ENCODE assay signal across 1 cellular context in genomic region chr2:86443601-86444000, GRCh38.
TF ChIP-seq lines count a peak whose summit lies in the region.

No MANE protein-coding gene starts in this region.

TF ChIP-seq in K562, 482 proteins besides CTCF, POLR2A, EP300 and RAD21 (continued from another document):
- TF ChIP-seq SRSF9 (IDR thresholded peaks at IDR 0.05; ENCODE audit: borderline replicate concordance, low read depth, low read length), result no peak
- TF ChIP-seq POLR3A (IDR thresholded peaks at IDR 0.05; ENCODE audit: borderline replicate concordance, extremely low read depth, insufficient read depth, insufficient read length), result no peak
- TF ChIP-seq ATF4 (CRISPR knock-in tag; IDR thresholded peaks at IDR 0.05), result no peak
- TF ChIP-seq, protein P1, sequence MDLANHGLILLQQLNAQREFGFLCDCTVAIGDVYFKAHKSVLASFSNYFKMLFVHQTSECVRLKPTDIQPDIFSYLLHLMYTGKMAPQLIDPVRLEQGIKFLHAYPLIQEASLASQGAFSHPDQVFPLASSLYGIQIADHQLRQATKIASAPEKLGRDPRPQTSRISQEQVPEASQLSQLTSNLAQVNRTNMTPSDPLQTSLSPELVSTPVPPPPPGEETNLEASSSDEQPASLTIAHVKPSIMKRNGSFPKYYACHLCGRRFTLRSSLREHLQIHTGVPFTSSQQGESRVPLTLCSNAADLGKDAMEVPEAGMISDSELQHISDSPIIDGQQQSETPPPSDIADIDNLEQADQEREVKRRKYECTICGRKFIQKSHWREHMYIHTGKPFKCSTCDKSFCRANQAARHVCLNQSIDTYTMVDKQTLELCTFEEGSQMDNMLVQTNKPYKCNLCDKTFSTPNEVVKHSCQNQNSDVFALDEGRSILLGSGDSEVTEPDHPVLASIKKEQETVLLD (IDR thresholded peaks at IDR 0.05), result no peak
- no peak for TF ChIP-seq CBX5 (IDR thresholded peaks at IDR 0.05; ENCODE audit: borderline replicate concordance, low read depth)
- no peak for TF ChIP-seq ZNF197 (CRISPR knock-in tag; IDR thresholded peaks at IDR 0.05; ENCODE audit: low read depth)
- no peak for TF ChIP-seq ZNF232 (CRISPR knock-in tag; IDR thresholded peaks at IDR 0.05)
- no peak for TF ChIP-seq SP2 (IDR thresholded peaks at IDR 0.05; ENCODE audit: extremely low read depth, low read depth, low read length, poor library complexity, severe bottlenecking)
- TF ChIP-seq, protein P2, sequence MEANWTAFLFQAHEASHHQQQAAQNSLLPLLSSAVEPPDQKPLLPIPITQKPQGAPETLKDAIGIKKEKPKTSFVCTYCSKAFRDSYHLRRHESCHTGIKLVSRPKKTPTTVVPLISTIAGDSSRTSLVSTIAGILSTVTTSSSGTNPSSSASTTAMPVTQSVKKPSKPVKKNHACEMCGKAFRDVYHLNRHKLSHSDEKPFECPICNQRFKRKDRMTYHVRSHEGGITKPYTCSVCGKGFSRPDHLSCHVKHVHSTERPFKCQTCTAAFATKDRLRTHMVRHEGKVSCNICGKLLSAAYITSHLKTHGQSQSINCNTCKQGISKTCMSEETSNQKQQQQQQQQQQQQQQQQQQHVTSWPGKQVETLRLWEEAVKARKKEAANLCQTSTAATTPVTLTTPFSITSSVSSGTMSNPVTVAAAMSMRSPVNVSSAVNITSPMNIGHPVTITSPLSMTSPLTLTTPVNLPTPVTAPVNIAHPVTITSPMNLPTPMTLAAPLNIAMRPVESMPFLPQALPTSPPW (CRISPR knock-in tag; IDR thresholded peaks at IDR 0.05), result no peak
- TF ChIP-seq ZNF696 (CRISPR knock-in tag; conservative IDR thresholded peaks at IDR 0.05), result no peak
- no peak for TF ChIP-seq CREB5 (CRISPR knock-in tag; IDR thresholded peaks at IDR 0.05)
- TF ChIP-seq, protein P3, sequence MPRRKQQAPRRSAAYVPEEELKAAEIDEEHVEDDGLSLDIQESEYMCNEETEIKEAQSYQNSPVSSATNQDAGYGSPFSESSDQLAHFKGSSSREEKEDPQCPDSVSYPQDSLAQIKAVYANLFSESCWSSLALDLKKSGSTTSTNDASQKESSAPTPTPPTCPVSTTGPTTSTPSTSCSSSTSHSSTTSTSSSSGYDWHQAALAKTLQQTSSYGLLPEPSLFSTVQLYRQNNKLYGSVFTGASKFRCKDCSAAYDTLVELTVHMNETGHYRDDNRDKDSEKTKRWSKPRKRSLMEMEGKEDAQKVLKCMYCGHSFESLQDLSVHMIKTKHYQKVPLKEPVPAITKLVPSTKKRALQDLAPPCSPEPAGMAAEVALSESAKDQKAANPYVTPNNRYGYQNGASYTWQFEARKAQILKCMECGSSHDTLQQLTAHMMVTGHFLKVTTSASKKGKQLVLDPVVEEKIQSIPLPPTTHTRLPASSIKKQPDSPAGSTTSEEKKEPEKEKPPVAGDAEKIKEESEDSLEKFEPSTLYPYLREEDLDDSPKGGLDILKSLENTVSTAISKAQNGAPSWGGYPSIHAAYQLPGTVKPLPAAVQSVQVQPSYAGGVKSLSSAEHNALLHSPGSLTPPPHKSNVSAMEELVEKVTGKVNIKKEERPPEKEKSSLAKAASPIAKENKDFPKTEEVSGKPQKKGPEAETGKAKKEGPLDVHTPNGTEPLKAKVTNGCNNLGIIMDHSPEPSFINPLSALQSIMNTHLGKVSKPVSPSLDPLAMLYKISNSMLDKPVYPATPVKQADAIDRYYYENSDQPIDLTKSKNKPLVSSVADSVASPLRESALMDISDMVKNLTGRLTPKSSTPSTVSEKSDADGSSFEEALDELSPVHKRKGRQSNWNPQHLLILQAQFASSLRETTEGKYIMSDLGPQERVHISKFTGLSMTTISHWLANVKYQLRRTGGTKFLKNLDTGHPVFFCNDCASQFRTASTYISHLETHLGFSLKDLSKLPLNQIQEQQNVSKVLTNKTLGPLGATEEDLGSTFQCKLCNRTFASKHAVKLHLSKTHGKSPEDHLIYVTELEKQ (CRISPR knock-in tag; IDR thresholded peaks at IDR 0.05), result no peak
- no peak for TF ChIP-seq ZNF384 (IDR thresholded peaks at IDR 0.05; ENCODE audit: low read depth, low read length)
- TF ChIP-seq, protein P4, sequence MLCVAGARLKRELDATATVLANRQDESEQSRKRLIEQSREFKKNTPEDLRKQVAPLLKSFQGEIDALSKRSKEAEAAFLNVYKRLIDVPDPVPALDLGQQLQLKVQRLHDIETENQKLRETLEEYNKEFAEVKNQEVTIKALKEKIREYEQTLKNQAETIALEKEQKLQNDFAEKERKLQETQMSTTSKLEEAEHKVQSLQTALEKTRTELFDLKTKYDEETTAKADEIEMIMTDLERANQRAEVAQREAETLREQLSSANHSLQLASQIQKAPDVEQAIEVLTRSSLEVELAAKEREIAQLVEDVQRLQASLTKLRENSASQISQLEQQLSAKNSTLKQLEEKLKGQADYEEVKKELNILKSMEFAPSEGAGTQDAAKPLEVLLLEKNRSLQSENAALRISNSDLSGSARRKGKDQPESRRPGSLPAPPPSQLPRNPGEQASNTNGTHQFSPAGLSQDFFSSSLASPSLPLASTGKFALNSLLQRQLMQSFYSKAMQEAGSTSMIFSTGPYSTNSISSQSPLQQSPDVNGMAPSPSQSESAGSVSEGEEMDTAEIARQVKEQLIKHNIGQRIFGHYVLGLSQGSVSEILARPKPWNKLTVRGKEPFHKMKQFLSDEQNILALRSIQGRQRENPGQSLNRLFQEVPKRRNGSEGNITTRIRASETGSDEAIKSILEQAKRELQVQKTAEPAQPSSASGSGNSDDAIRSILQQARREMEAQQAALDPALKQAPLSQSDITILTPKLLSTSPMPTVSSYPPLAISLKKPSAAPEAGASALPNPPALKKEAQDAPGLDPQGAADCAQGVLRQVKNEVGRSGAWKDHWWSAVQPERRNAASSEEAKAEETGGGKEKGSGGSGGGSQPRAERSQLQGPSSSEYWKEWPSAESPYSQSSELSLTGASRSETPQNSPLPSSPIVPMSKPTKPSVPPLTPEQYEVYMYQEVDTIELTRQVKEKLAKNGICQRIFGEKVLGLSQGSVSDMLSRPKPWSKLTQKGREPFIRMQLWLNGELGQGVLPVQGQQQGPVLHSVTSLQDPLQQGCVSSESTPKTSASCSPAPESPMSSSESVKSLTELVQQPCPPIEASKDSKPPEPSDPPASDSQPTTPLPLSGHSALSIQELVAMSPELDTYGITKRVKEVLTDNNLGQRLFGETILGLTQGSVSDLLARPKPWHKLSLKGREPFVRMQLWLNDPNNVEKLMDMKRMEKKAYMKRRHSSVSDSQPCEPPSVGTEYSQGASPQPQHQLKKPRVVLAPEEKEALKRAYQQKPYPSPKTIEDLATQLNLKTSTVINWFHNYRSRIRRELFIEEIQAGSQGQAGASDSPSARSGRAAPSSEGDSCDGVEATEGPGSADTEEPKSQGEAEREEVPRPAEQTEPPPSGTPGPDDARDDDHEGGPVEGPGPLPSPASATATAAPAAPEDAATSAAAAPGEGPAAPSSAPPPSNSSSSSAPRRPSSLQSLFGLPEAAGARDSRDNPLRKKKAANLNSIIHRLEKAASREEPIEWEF (CRISPR knock-in tag; IDR thresholded peaks at IDR 0.05), result no peak
- TF ChIP-seq, protein P5, sequence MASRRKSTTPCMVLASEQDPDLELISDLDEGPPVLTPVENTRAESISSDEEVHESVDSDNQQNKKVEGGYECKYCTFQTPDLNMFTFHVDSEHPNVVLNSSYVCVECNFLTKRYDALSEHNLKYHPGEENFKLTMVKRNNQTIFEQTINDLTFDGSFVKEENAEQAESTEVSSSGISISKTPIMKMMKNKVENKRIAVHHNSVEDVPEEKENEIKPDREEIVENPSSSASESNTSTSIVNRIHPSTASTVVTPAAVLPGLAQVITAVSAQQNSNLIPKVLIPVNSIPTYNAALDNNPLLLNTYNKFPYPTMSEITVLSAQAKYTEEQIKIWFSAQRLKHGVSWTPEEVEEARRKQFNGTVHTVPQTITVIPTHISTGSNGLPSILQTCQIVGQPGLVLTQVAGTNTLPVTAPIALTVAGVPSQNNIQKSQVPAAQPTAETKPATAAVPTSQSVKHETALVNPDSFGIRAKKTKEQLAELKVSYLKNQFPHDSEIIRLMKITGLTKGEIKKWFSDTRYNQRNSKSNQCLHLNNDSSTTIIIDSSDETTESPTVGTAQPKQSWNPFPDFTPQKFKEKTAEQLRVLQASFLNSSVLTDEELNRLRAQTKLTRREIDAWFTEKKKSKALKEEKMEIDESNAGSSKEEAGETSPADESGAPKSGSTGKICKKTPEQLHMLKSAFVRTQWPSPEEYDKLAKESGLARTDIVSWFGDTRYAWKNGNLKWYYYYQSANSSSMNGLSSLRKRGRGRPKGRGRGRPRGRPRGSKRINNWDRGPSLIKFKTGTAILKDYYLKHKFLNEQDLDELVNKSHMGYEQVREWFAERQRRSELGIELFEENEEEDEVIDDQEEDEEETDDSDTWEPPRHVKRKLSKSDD (conservative IDR thresholded peaks at IDR 0.05; ENCODE audit: low read length), result no peak
- TF ChIP-seq ZNF212 (CRISPR knock-in tag; IDR thresholded peaks at IDR 0.05), result no peak
- TF ChIP-seq MTA1 (IDR thresholded peaks at IDR 0.05; ENCODE audit: borderline replicate concordance), result no peak
- no peak for TF ChIP-seq CCNT2 (IDR thresholded peaks at IDR 0.05; ENCODE audit: borderline replicate concordance, extremely low read depth, insufficient read length, low read depth, low read length)
